8 cellular contexts compared by ENCODE assay signal in genomic region chr19:45251452-45252354, GRCh38. TPM values are rescaled to one million over a fixed set of nuclear protein-coding genes. Genes with fewer than 3 reads are reported as not detected.
A peak's percentile ranks its signal among the peaks of the same experiment; 100 is the strongest.
DNase-seq lines count a peak whose midpoint lies in the region; ATAC-seq and TF ChIP-seq lines count a peak whose summit lies in the region.

No MANE protein-coding gene starts in this region.

- peak overlapping the region; percentile 78 to 87 (median 82) for H3K4me3 Mint-ChIP-seq in T-cell
- H3K4me3 Mint-ChIP-seq in nephron progenitor cell, result peak overlapping the region; percentile 87

- H3K4me1 Mint-ChIP-seq in T-cell (peaks cover 39 to 49% (median 44%) of the 10 kb centered on the region in 3 donors), nephron progenitor cell (peaks cover 49% of the 10 kb centered on the region)

- CTCF ChIA-PET in T-cell (lab: Charles Lee), result interaction anchor here (0.6 kb wide), 2 partner anchors 183 to 838 kb away, joined by 3 to 5 read pairs; no protein-coding TSS in a partner anchor

- TF ChIP-seq CTCF in nephron progenitor cell (IDR thresholded peaks at IDR 0.05), result no peak

- H3K9me3 Mint-ChIP-seq in T-cell, result no peaks in the 10 kb centered on the region
- no peaks in the 10 kb centered on the region for H3K9me3 Mint-ChIP-seq in nephron progenitor cell

- no peaks in the 10 kb centered on the region for H3K27me3 Mint-ChIP-seq in T-cell
- peaks cover 21% of the 10 kb centered on the region for H3K27me3 Mint-ChIP-seq in nephron progenitor cell (ENCODE audit: low read depth, poor library complexity)

- peak overlapping the region; percentile 47 for H3K27ac ChIP-seq in epithelial cell of prostate

- DNase-seq in T-cell (peak in 2 of 34 experiments; percentile 11 to 21), epithelial cell of prostate (ENCODE audit: low read depth, low spot score) (no peak), nephron progenitor cell (peak; percentile 52), SKM-1 (lab: John Stamatoyannopoulos, UW; ENCODE audit: unreplicated experiment) (no peak), islet precursor cell (no peak), NCI-H1694 (lab: John Stamatoyannopoulos, UW) (no peak)

- ATAC-seq in GM18909 (IDR thresholded peaks at IDR 0.05; ENCODE audit: poor library complexity, unreplicated experiment) (peak; percentile 29), T-cell (replicated peaks in 1 of 4) (peak; percentile 28 to 48 (median 42)), HG02973 (IDR thresholded peaks at IDR 0.05; ENCODE audit: unreplicated experiment) (no peak)

- H3K36me3 Mint-ChIP-seq in T-cell (no peaks in the 10 kb centered on the region), nephron progenitor cell (ENCODE audit: low read depth) (no peaks in the 10 kb centered on the region)

- H3K27ac Mint-ChIP-seq in T-cell (peak overlapping the region; percentile 16 to 19), nephron progenitor cell (no peak overlapping the region)

- POLR2A ChIA-PET in T-cell (lab: Charles Lee), result no interaction called here

RNA-seq across cellular contexts. Expression of gene MARK4, which starts 0.6 kb away (rescaled TPM):
- total RNA-seq in T-cell, result 10 to 100 TPM; 28.0 to 34.8 (median 29.9) TPM

RNA-seq across cellular contexts. Expression of gene EXOC3L2, which starts 6.5 kb away (rescaled TPM):
- not detected for total RNA-seq in T-cell
